Comparison of ENCODE assay signal across 9 cellular contexts in the genomic region with DNA sequence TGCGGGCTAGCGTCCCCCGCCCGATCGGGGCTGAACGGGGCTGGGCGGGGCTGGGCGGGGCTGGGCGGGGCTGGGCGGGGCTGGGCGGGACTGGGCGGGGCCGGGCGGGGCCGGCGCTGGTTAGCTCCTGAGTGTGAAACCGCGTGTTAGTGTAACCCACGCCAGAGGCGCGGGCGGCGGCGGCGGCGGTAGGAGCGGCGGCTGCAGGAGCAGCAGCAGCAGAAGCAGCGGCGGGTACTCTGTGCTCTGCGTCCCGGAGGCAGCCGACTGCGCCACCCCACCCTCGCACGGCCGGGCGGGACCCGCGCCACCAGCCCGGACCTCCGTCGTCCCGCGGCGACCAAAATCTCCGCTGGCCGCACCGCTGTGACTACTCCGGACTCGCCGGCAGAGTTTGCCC.
A peak's percentile ranks its signal among the peaks of the same experiment; 100 is the strongest.
DNase-seq lines count a peak whose midpoint lies in the region; ATAC-seq, FAIRE-seq and TF ChIP-seq lines count a peak whose summit lies in the region.
"Had no signal": no experiment of that assay in that cellular context is flagged by ENCODE, and none has a peak within 500 bp of the region (broad histone marks: within the 10 kb centered on the region; RNA-seq: fewer than 3 reads in every experiment).

No MANE protein-coding gene starts in this region.

- H3K4me2 ChIP-seq in endothelial cell of umbilical vein (ENCODE audit: insufficient read depth, low read length), result no peak overlapping the region

- dilution Hi-C loops in endothelial cell of umbilical vein (cut with MboI; ENCODE audit: extremely low pct_ligation_motif_present, low sequenced_read_pairs), result no loop called here

- H3K36me3 ChIP-seq in Caco-2 (ENCODE audit: control insufficient read depth, insufficient read depth, low read length), result no peaks in the 10 kb centered on the region
- H3K36me3 ChIP-seq in endothelial cell of umbilical vein (ENCODE audit: control insufficient read depth in 2 of 2, extremely low read depth in 1 of 2, insufficient read depth in 2 of 2, low read length in 2 of 2), result no peaks in the 10 kb centered on the region
- no peaks in the 10 kb centered on the region for H3K36me3 ChIP-seq in sigmoid colon
- H3K36me3 ChIP-seq in vagina, result no peaks in the 10 kb centered on the region

- peak in 1 of 2 experiments; percentile 30 for DNase-seq in Caco-2
- peak; percentile 29 for DNase-seq in RPMI7951 (ENCODE audit: low read depth)
- no peak for DNase-seq in endothelial cell of umbilical vein (ENCODE audit: low read depth, low spot score)
- no peak for DNase-seq in sigmoid colon
- no peak for DNase-seq in vagina (ENCODE audit: extremely low spot score in 2 of 2)
- no peak for DNase-seq in NCI-H128 (lab: John Stamatoyannopoulos, UW; ENCODE audit: unreplicated experiment)
- DNase-seq: mesenchymal stem cell had no signal

- intact Hi-C loops in Caco-2 (cut with micrococcal nuclease; ENCODE audit: unreplicated experiment), result no loop called here
- intact Hi-C loops in endothelial cell of umbilical vein (cut with micrococcal nuclease), result no loop called here
- intact Hi-C loops in sigmoid colon (cut with DNase I), result no loop called here
- intact Hi-C loops in vagina (cut with DNase I), result no loop called here

- TF ChIP-seq POLR2A in endothelial cell of umbilical vein (IDR thresholded peaks at IDR 0.05; ENCODE audit: low read depth, low read length), result no peak
- no peak for TF ChIP-seq POLR2A in sigmoid colon (IDR thresholded peaks at IDR 0.05)
- no peak for TF ChIP-seq POLR2A in vagina (IDR thresholded peaks at IDR 0.05)

- CTCF ChIA-PET in Caco-2 (lab: Charles Lee), result no interaction called here
- CTCF ChIA-PET in endothelial cell of umbilical vein (lab: Charles Lee), result no interaction called here

- no peaks in the 10 kb centered on the region for H3K27me3 ChIP-seq in Caco-2 (replicated peaks; ENCODE audit: control insufficient read depth, insufficient read depth, low read length)
- peaks cover 6 to 7% of the 10 kb centered on the region in 2 experiments for H3K27me3 ChIP-seq in endothelial cell of umbilical vein (ENCODE audit: control insufficient read depth in 2 of 2, insufficient read depth in 2 of 2, low read length in 2 of 2)
- H3K27me3 ChIP-seq in sigmoid colon, result peaks cover 0 to 11% (median 0%) of the 10 kb centered on the region in 3 donors
- no peaks in the 10 kb centered on the region for H3K27me3 ChIP-seq in vagina

- H3K27ac ChIP-seq in endothelial cell of umbilical vein (ENCODE audit: insufficient read depth, low read depth, low read length), result no peak overlapping the region
- H3K27ac ChIP-seq in sigmoid colon, result no peak overlapping the region
- H3K27ac ChIP-seq in vagina, result no peak overlapping the region

- peaks cover 3% of the 10 kb centered on the region for H3K27me3 Mint-ChIP-seq in Caco-2 (ENCODE audit: insufficient read depth, unreplicated experiment)

- H3K36me3 Mint-ChIP-seq in Caco-2 (ENCODE audit: insufficient read depth, unreplicated experiment), result no peaks in the 10 kb centered on the region

- H3K4me3 ChIP-seq in Caco-2 (ENCODE audit: low read depth, low read length), result peak overlapping the region; percentile 37
- H3K4me3 ChIP-seq in endothelial cell of umbilical vein (replicated peaks in 1 of 3; ENCODE audit: insufficient read depth in 1 of 3, low read depth in 1 of 3, low read length in 3 of 3), result no peak overlapping the region
- H3K4me3 ChIP-seq in sigmoid colon, result peak overlapping the region in 3 of 4 donors; percentile 9 to 35 (median 31)
- H3K4me3 ChIP-seq in vagina, result peak overlapping the region in 1 of 2 donors; percentile 13

- H3K9me3 Mint-ChIP-seq in Caco-2 (ENCODE audit: unreplicated experiment), result no peaks in the 10 kb centered on the region

- no TSS peak for BruUV-seq in Caco-2 (replicated peaks; lab: Mats Ljungman, UMichigan)
- BruUV-seq in endothelial cell of umbilical vein (replicated peaks; lab: Mats Ljungman, UMichigan), result no TSS peak

- no peaks in the 10 kb centered on the region for H3K9me3 ChIP-seq in Caco-2
- no peaks in the 10 kb centered on the region for H3K9me3 ChIP-seq in endothelial cell of umbilical vein (replicated peaks; ENCODE audit: control insufficient read depth, insufficient read depth, low read length)
- H3K9me3 ChIP-seq in sigmoid colon, result no peaks in the 10 kb centered on the region
- H3K9me3 ChIP-seq in vagina, result peaks cover 4% of the 10 kb centered on the region

- no peak for FAIRE-seq in endothelial cell of umbilical vein (lab: Jason Lieb, UNC)

- H4K20me1 ChIP-seq in endothelial cell of umbilical vein (replicated peaks; ENCODE audit: control insufficient read depth, extremely low read depth, insufficient read depth, low read length), result no peaks in the 10 kb centered on the region

- H3K4me1 ChIP-seq in Caco-2, result no peaks in the 10 kb centered on the region
- no peaks in the 10 kb centered on the region for H3K4me1 ChIP-seq in endothelial cell of umbilical vein (ENCODE audit: control insufficient read depth, extremely low read depth, insufficient read depth, low read length)
- H3K4me1 ChIP-seq in sigmoid colon, result no peaks in the 10 kb centered on the region
- no peaks in the 10 kb centered on the region for H3K4me1 ChIP-seq in vagina

- H3K4me3 Mint-ChIP-seq in Caco-2 (ENCODE audit: unreplicated experiment), result peak overlapping the region; percentile 88

- no peaks in the 10 kb centered on the region for H3K79me2 ChIP-seq in endothelial cell of umbilical vein (ENCODE audit: control insufficient read depth, insufficient read depth, low read length)

- H3K27ac Mint-ChIP-seq in Caco-2 (ENCODE audit: unreplicated experiment), result no peak overlapping the region

- POLR2A ChIA-PET in Caco-2 (lab: Charles Lee), result interaction anchor here (0.7 kb wide), 1 partner anchor 807 kb away, joined by 3 read pairs; no protein-coding TSS in a partner anchor
- POLR2A ChIA-PET in endothelial cell of umbilical vein (lab: Charles Lee), result no interaction called here

- H3K9me1 ChIP-seq in endothelial cell of umbilical vein (replicated peaks; ENCODE audit: control insufficient read depth, extremely low read depth, insufficient read depth, low read length), result no peaks in the 10 kb centered on the region

- no peaks in the 10 kb centered on the region for H3K4me1 Mint-ChIP-seq in Caco-2 (ENCODE audit: low read depth, unreplicated experiment)

- H2AFZ ChIP-seq in endothelial cell of umbilical vein (ENCODE audit: low read depth, low read length), result no peak overlapping the region

- H3K9ac ChIP-seq in endothelial cell of umbilical vein (replicated peaks; ENCODE audit: extremely low read depth, insufficient read depth, low read length), result no peak overlapping the region

- no peak for ATAC-seq in HG02678 (IDR thresholded peaks at IDR 0.05; ENCODE audit: unreplicated experiment)
- no peak for ATAC-seq in HG03280 (IDR thresholded peaks at IDR 0.05; ENCODE audit: unreplicated experiment)

- no peak for TF ChIP-seq CTCF in Caco-2 (IDR thresholded peaks at IDR 0.05; ENCODE audit: insufficient read depth in 1 of 2, low read depth in 1 of 2, low read length in 1 of 2, severe bottlenecking in 1 of 2, unreplicated experiment in 1 of 2)
- no peak for TF ChIP-seq CTCF in endothelial cell of umbilical vein (IDR thresholded peaks at IDR 0.05; ENCODE audit: extremely low read depth in 1 of 2, insufficient read depth in 1 of 2, low read depth in 1 of 2, low read length in 2 of 2)
- no peak for TF ChIP-seq CTCF in sigmoid colon (IDR thresholded peaks at IDR 0.05)
- no peak for TF ChIP-seq CTCF in vagina (IDR thresholded peaks at IDR 0.05)

- WGBS in sigmoid colon, 2 donors, result 1% methylated on average over 52 of the region's 52 CpGs

- TF ChIP-seq EP300 in sigmoid colon (IDR thresholded peaks at IDR 0.05), result no peak

TF ChIP-seq in endothelial cell of umbilical vein, 7 proteins besides CTCF, POLR2A, EP300 and RAD21:
- TF ChIP-seq, protein P1, sequence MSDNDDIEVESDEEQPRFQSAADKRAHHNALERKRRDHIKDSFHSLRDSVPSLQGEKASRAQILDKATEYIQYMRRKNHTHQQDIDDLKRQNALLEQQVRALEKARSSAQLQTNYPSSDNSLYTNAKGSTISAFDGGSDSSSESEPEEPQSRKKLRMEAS (IDR thresholded peaks at IDR 0.05; ENCODE audit: insufficient read depth, insufficient read length), result no peak
- peak; percentile 38 for TF ChIP-seq EZH2 (IDR thresholded peaks at IDR 0.05; ENCODE audit: borderline replicate concordance, low read depth, low read length, severe bottlenecking)

Comparison
In these comparisons a context has a peak if more than half of its experiments do, and no peak if none do; other contexts are left out.
1. H3K4me3 ChIP-seq: peak in Caco-2 (single experiment) and sigmoid colon (3 of 4); none in endothelial cell of umbilical vein (0 of 3).